8 cellular contexts compared by ENCODE assay signal in genomic region chr22:23913661-23914353, GRCh38. TPM values are rescaled to one million over a fixed set of nuclear protein-coding genes. Genes with fewer than 3 reads are reported as not detected.
A peak's percentile ranks its signal among the peaks of the same experiment; 100 is the strongest.
DNase-seq lines count a peak whose midpoint lies in the region; ATAC-seq and TF ChIP-seq lines count a peak whose summit lies in the region.

No MANE protein-coding gene starts in this region.

- H4K20me1 ChIP-seq in hepatocyte (ENCODE audit: insufficient read depth, poor library complexity, severe bottlenecking) = no peaks in the 10 kb centered on the region

- H3K9me2 ChIP-seq in hepatocyte (replicated peaks; ENCODE audit: insufficient read depth) = no peaks in the 10 kb centered on the region

- peak overlapping the region; percentile 28 for H2AFZ ChIP-seq in hepatocyte

- H3K36me3 ChIP-seq in hepatocyte (replicated peaks; ENCODE audit: insufficient read depth, low read depth) = no peaks in the 10 kb centered on the region
- no peaks in the 10 kb centered on the region for H3K36me3 ChIP-seq in rectal smooth muscle tissue (ENCODE audit: control insufficient read depth, insufficient read depth, low read length)
- H3K36me3 ChIP-seq in aorta (ENCODE audit: control insufficient read depth in 1 of 2, insufficient read depth in 2 of 2, low read length in 1 of 2) = no peaks in the 10 kb centered on the region

- peak overlapping the region; percentile 91 for H3K27ac ChIP-seq in hepatocyte
- H3K27ac ChIP-seq in rectal smooth muscle tissue (ENCODE audit: low read depth, low read length) = peak overlapping the region; percentile 90
- H3K27ac ChIP-seq in aorta (ENCODE audit: low read depth in 1 of 2, low read length in 2 of 2) = peak overlapping the region in 1 of 2 donors; percentile 78

- peak; percentile 66 for ATAC-seq in GM18508 (IDR thresholded peaks at IDR 0.05; ENCODE audit: insufficient read depth, unreplicated experiment)
- peak; percentile 91 for ATAC-seq in HG02981 (IDR thresholded peaks at IDR 0.05; ENCODE audit: unreplicated experiment)
- ATAC-seq in aorta (ENCODE audit: low FRiP score) = peak; percentile 99

- H3K9me3 ChIP-seq in hepatocyte (ENCODE audit: low read depth) = no peaks in the 10 kb centered on the region
- no peaks in the 10 kb centered on the region for H3K9me3 ChIP-seq in aorta (ENCODE audit: control insufficient read depth, low read length)

- intact Hi-C loops in aorta (cut with DNase I) = loop anchor here in 1 of 2 donors (1.0 kb wide), 1 partner anchor 18 kb away; no protein-coding TSS in a partner anchor

- WGBS in hepatocyte (ENCODE audit: low lambda C conversion rate, missing lambda C conversion rate) = under 1% methylated on average over 44 of the region's 44 CpGs
- WGBS in aorta, 2 donors = 0% methylated on average over 44 of the region's 44 CpGs

- no peak for TF ChIP-seq CTCF in hepatocyte (IDR thresholded peaks at IDR 0.05; ENCODE audit: poor library complexity)

- DNase-seq in NCI-H2029 (lab: John Stamatoyannopoulos, UW) (peak; percentile 98), T-helper 9 cell (peak; percentile 95), astrocyte of the hippocampus (ENCODE audit: low read depth, low spot score) (peak; percentile 100), hepatocyte (ENCODE audit: low spot score) (peak; percentile 100), aorta (peak; percentile 100)

- peaks cover 21% of the 10 kb centered on the region for H3K4me1 ChIP-seq in hepatocyte (ENCODE audit: insufficient read depth)
- H3K4me1 ChIP-seq in rectal smooth muscle tissue (ENCODE audit: control insufficient read depth, insufficient read depth, low read length) = peaks cover 5% of the 10 kb centered on the region
- H3K4me1 ChIP-seq in aorta (ENCODE audit: control insufficient read depth in 1 of 2, insufficient read depth in 2 of 2, low read length in 2 of 2) = peaks cover 0 to 3% of the 10 kb centered on the region in 2 donors

- H3K4me3 ChIP-seq in hepatocyte = peak overlapping the region; percentile 19
- H3K4me3 ChIP-seq in rectal smooth muscle tissue (ENCODE audit: low read length) = peak overlapping the region; percentile 82
- no peak overlapping the region for H3K4me3 ChIP-seq in aorta (ENCODE audit: low read length in 2 of 2)

- H3K27me3 ChIP-seq in hepatocyte (no peaks in the 10 kb centered on the region), rectal smooth muscle tissue (ENCODE audit: control insufficient read depth, insufficient read depth, low read length) (no peaks in the 10 kb centered on the region), aorta (ENCODE audit: control insufficient read depth in 1 of 2, insufficient read depth in 2 of 2, low read length in 1 of 2) (no peaks in the 10 kb centered on the region)

- H3K79me2 ChIP-seq in hepatocyte = peaks cover 6% of the 10 kb centered on the region

- peak overlapping the region; percentile 86 for H3K9ac ChIP-seq in rectal smooth muscle tissue (ENCODE audit: low read length)

- peak overlapping the region; percentile 76 for H3K4me2 ChIP-seq in hepatocyte

RNA-seq across cellular contexts. Expression of gene MIF, which starts 19.6 kb away (rescaled TPM):
- total RNA-seq in hepatocyte (240 and 306 TPM in 2 replicates), aorta (100 to 1,000 TPM; 278 to 316 TPM)
- polyA plus RNA-seq in hepatocyte (2,070 and 2,177 TPM in 2 replicates), aorta (100 to 1,000 TPM; 362 to 373 TPM)

RNA-seq across cellular contexts. Expression of gene GSTT2B, which starts 47.2 kb away (rescaled TPM):
- total RNA-seq in hepatocyte = 0.24 and 1.3 TPM in 2 replicates
- polyA plus RNA-seq in hepatocyte = 3.0 and 5.6 TPM in 2 replicates
- total RNA-seq in aorta = 10 to 100 TPM in 1 of 2 donors, 1 to 10 TPM in 1; 7.7 to 23.9 TPM
- 10 to 100 TPM in 1 of 2 donors, 1 to 10 TPM in 1; 8.0 to 23.2 TPM for polyA plus RNA-seq in aorta

RNA-seq across cellular contexts. Expression of gene DDTL, which starts 52.9 kb away (rescaled TPM):
- total RNA-seq in hepatocyte = not detected in 2 replicates
- 4.7 and 7.2 TPM in 2 replicates for polyA plus RNA-seq in hepatocyte
- total RNA-seq in aorta = 1 to 10 TPM; 1.0 to 3.6 TPM
- 1 to 10 TPM in 1 of 2 donors, under 1 TPM in 1; 0.31 to 1.0 TPM for polyA plus RNA-seq in aorta

RNA-seq across cellular contexts. Expression of gene SLC2A11, which starts 56.1 kb away (rescaled TPM):
- 11.6 and 15.0 TPM in 2 replicates for total RNA-seq in hepatocyte
- 15.0 and 20.9 TPM in 2 replicates for polyA plus RNA-seq in hepatocyte
- 10 to 100 TPM in 1 of 2 donors, 1 to 10 TPM in 1; 4.8 to 14.4 TPM for total RNA-seq in aorta
- polyA plus RNA-seq in aorta = 10 to 100 TPM; 16.7 TPM

Comparison
In these comparisons a context has a peak if more than half of its experiments do, and no peak if none do; other contexts are left out.
1. H3K4me3 ChIP-seq: peak in hepatocyte (single experiment) and rectal smooth muscle tissue (single experiment); none in aorta (0 of 2).
2. Peak in every context shown above with its lines, with median percentiles within 50 percentile points of each other: ATAC-seq and DNase-seq.